29 cellular contexts compared by ENCODE assay signal in genomic region chr22:27685515-27685914, GRCh38.
DNase-seq lines count a peak whose midpoint lies in the region; ATAC-seq, FAIRE-seq and TF ChIP-seq lines count a peak whose summit lies in the region.
"Had no signal": no experiment of that assay in that cellular context is flagged by ENCODE, and none has a peak within 500 bp of the region (broad histone marks: within the 10 kb centered on the region; RNA-seq: fewer than 3 reads in every experiment).

No MANE protein-coding gene starts in this region.

- POLR2A ChIA-PET in activated CD8-positive, alpha-beta T cell treated with anti-CD3 and anti-CD28 coated beads for 36 hours (lab: Charles Lee), result no interaction called here

- H3K27me3 Mint-ChIP-seq in astrocyte (ENCODE audit: low read depth, unreplicated experiment), result peaks cover 9% of the 10 kb centered on the region
- peaks cover 2% of the 10 kb centered on the region for H3K27me3 Mint-ChIP-seq in activated CD8-positive, alpha-beta T cell treated with anti-CD3 and anti-CD28 coated beads for 36 hours

- no peaks in the 10 kb centered on the region for H3K36me3 Mint-ChIP-seq in astrocyte (ENCODE audit: low read depth, unreplicated experiment)
- no peaks in the 10 kb centered on the region for H3K36me3 Mint-ChIP-seq in activated CD8-positive, alpha-beta T cell treated with anti-CD3 and anti-CD28 coated beads for 36 hours (ENCODE audit: low read depth)
- H3K36me3 Mint-ChIP-seq: activated CD4-positive, alpha-beta memory T cell treated with anti-CD3 and anti-CD28 coated beads for 36 hours; activated naive CD4-positive, alpha-beta T cell treated with anti-CD3 and anti-CD28 coated beads, Interleukin-2, amount 50 U/mL, for 72 hours; immature natural killer cell had no signal

- ATAC-seq in Right ventricle myocardium superior (ENCODE audit: poor library complexity) (peak; percentile 72), HG03354 (IDR thresholded peaks at IDR 0.05; ENCODE audit: poor library complexity, severe bottlenecking, unreplicated experiment) (no peak)
- no peak for ATAC-seq in activated CD8-positive, alpha-beta T cell treated with anti-CD3 and anti-CD28 coated beads for 36 hours
- ATAC-seq: activated CD4-positive, CD25-positive, alpha-beta regulatory T cell treated with anti-CD3 and anti-CD28 coated beads, Interleukin-2, amount 50 U/mL, for 24 hours; activated naive CD4-positive, alpha-beta T cell treated with anti-CD3 and anti-CD28 coated beads, Interleukin-2, amount 50 U/mL, for 72 hours; activated T-helper 17 cell treated with anti-CD3 and anti-CD28 coated beads, Interleukin-2, amount 50 U/mL, for 72 hours; esophagus mucosa; foreskin keratinocyte; left lobe of liver; naive thymus-derived CD4-positive, alpha-beta T cell; stimulated activated naive CD8-positive, alpha-beta T cell treated with anti-CD3 and anti-CD28 coated beads, Interleukin-15, amount 100 ng/mL, for 72 hours had no signal

- no peak overlapping the region for H3K9ac ChIP-seq in astrocyte (ENCODE audit: low read length)
- H3K9ac ChIP-seq in smooth muscle cell (ENCODE audit: low read depth), result no peak overlapping the region

- H3K4me1 Mint-ChIP-seq in astrocyte (ENCODE audit: low read depth, unreplicated experiment), result peaks cover 10% of the 10 kb centered on the region
- no peaks in the 10 kb centered on the region for H3K4me1 Mint-ChIP-seq in activated CD8-positive, alpha-beta T cell treated with anti-CD3 and anti-CD28 coated beads for 36 hours (ENCODE audit: low read depth)
- H3K4me1 Mint-ChIP-seq: activated T-helper 17 cell treated with anti-CD3 and anti-CD28 coated beads, Interleukin-2, amount 50 U/mL, for 72 hours; immature natural killer cell; naive thymus-derived CD4-positive, alpha-beta T cell; stimulated activated naive CD8-positive, alpha-beta T cell treated with anti-CD3 and anti-CD28 coated beads, Interleukin-15, amount 100 ng/mL, for 72 hours had no signal

- H3K27ac Mint-ChIP-seq in astrocyte (ENCODE audit: unreplicated experiment), result peak overlapping the region; percentile 47
- H3K27ac Mint-ChIP-seq in activated CD8-positive, alpha-beta T cell treated with anti-CD3 and anti-CD28 coated beads for 36 hours, result no peak overlapping the region
- H3K27ac Mint-ChIP-seq: activated CD4-positive, alpha-beta memory T cell treated with anti-CD3 and anti-CD28 coated beads for 36 hours; activated naive CD4-positive, alpha-beta T cell treated with anti-CD3 and anti-CD28 coated beads, Interleukin-2, amount 50 U/mL, for 72 hours; activated T-helper 17 cell treated with anti-CD3 and anti-CD28 coated beads, Interleukin-2, amount 50 U/mL, for 72 hours; immature natural killer cell; naive thymus-derived CD4-positive, alpha-beta T cell; stimulated activated naive CD8-positive, alpha-beta T cell treated with anti-CD3 and anti-CD28 coated beads, Interleukin-15, amount 100 ng/mL, for 72 hours had no signal

- H3K4me1 ChIP-seq in astrocyte (ENCODE audit: insufficient read depth, low read length) (peaks cover 12% of the 10 kb centered on the region), smooth muscle cell (ENCODE audit: low read depth) (peaks cover 6% of the 10 kb centered on the region)
- H3K4me1 ChIP-seq: foreskin keratinocyte, HAP-1 had no signal

- H3K79me2 ChIP-seq in astrocyte (ENCODE audit: insufficient read depth, low read length) (no peaks in the 10 kb centered on the region), smooth muscle cell (ENCODE audit: low read depth) (no peaks in the 10 kb centered on the region)

- no peak for FAIRE-seq in astrocyte (lab: Jason Lieb, UNC)
- FAIRE-seq in urothelium cell line (lab: Jason Lieb, UNC), result peak; percentile 48
- FAIRE-seq: TTC549 had no signal

- H3K9me3 ChIP-seq in astrocyte (ENCODE audit: insufficient read depth, low read depth, low read length), result no peaks in the 10 kb centered on the region
- no peaks in the 10 kb centered on the region for H3K9me3 ChIP-seq in smooth muscle cell (replicated peaks; ENCODE audit: low read depth)
- H3K9me3 ChIP-seq: HAP-1, SJSA1 had no signal

- no peak for DNase-seq in astrocyte (ENCODE audit: low read depth)
- peak; percentile 74 for DNase-seq in Right ventricle myocardium superior
- DNase-seq in mucosa of gallbladder (ENCODE audit: low spot score), result peak; percentile 43
- DNase-seq in urothelium cell line (ENCODE audit: low spot score), result no peak
- DNase-seq in activated CD8-positive, alpha-beta T cell treated with anti-CD3 and anti-CD28 coated beads for 36 hours, result no peak
- DNase-seq in smooth muscle cell (lab: John Stamatoyannopoulos, UW; ENCODE audit: unreplicated experiment), result no peak
- DNase-seq: activated CD4-positive, alpha-beta memory T cell treated with anti-CD3 and anti-CD28 coated beads for 36 hours; DMS79 treated with DMSO at 0.1 percent for 48 hours; foreskin keratinocyte; GF-D8; hippocampal formation; immature natural killer cell; naive thymus-derived CD4-positive, alpha-beta T cell; NCI-H2029 treated with DMSO at 0.1 percent for 48 hours; NCI-H226; NCI-H748 treated with DMSO at 0.1 percent for 48 hours; stimulated activated naive CD8-positive, alpha-beta T cell treated with anti-CD3 and anti-CD28 coated beads, Interleukin-15, amount 100 ng/mL, for 72 hours; T-helper 1 cell; upper lobe of left lung had no signal

- no peak for TF ChIP-seq CTCF in astrocyte (IDR thresholded peaks at IDR 0.05; ENCODE audit: insufficient read depth, low read depth, low read length)
- no peak for TF ChIP-seq CTCF in activated CD8-positive, alpha-beta T cell treated with anti-CD3 and anti-CD28 coated beads for 36 hours (IDR thresholded peaks at IDR 0.05)
- no peak for TF ChIP-seq CTCF in smooth muscle cell (IDR thresholded peaks at IDR 0.05; ENCODE audit: borderline replicate concordance, insufficient read depth, poor library complexity, severe bottlenecking)

- CTCF ChIA-PET in activated CD8-positive, alpha-beta T cell treated with anti-CD3 and anti-CD28 coated beads for 36 hours (lab: Charles Lee), result no interaction called here

- no peak overlapping the region for H3K4me2 ChIP-seq in astrocyte (ENCODE audit: low read length)
- no peak overlapping the region for H3K4me2 ChIP-seq in smooth muscle cell

- H3F3A ChIP-seq in smooth muscle cell (ENCODE audit: low read depth), result peaks cover 3% of the 10 kb centered on the region

- no peak overlapping the region for H3K27ac ChIP-seq in astrocyte (ENCODE audit: low read depth, low read length)
- no peak overlapping the region for H3K27ac ChIP-seq in smooth muscle cell (ENCODE audit: low read depth)
- H3K27ac ChIP-seq: C4-2B, foreskin keratinocyte, SJSA1, upper lobe of left lung had no signal

- intact Hi-C loops in Right ventricle myocardium superior (cut with DNase I), result no loop called here
- intact Hi-C loops in activated CD8-positive, alpha-beta T cell treated with anti-CD3 and anti-CD28 coated beads for 36 hours (cut with micrococcal nuclease), result loop anchor here (10.0 kb wide), 1 partner anchor 49 kb away; no protein-coding TSS in a partner anchor

- H4K20me1 ChIP-seq in astrocyte (ENCODE audit: insufficient read depth, low read length), result no peaks in the 10 kb centered on the region
- H4K20me1 ChIP-seq in smooth muscle cell (ENCODE audit: low read depth), result no peaks in the 10 kb centered on the region

- peaks cover 9% of the 10 kb centered on the region for H3K9me3 Mint-ChIP-seq in astrocyte (ENCODE audit: unreplicated experiment)
- H3K9me3 Mint-ChIP-seq in activated CD8-positive, alpha-beta T cell treated with anti-CD3 and anti-CD28 coated beads for 36 hours, result peaks cover 3% of the 10 kb centered on the region
- H3K9me3 Mint-ChIP-seq: activated T-helper 17 cell treated with anti-CD3 and anti-CD28 coated beads, Interleukin-2, amount 50 U/mL, for 72 hours; immature natural killer cell had no signal

- H3K27me3 ChIP-seq in astrocyte (ENCODE audit: insufficient read depth, low read length) (no peaks in the 10 kb centered on the region), smooth muscle cell (ENCODE audit: low read depth) (no peaks in the 10 kb centered on the region)
- H3K27me3 ChIP-seq: foreskin keratinocyte, SJSA1, upper lobe of left lung had no signal

- H3K36me3 ChIP-seq in astrocyte (ENCODE audit: insufficient read depth, low read length) (no peaks in the 10 kb centered on the region), smooth muscle cell (ENCODE audit: low read depth) (no peaks in the 10 kb centered on the region)
- H3K36me3 ChIP-seq: HAP-1, SJSA1, upper lobe of left lung had no signal

- no peak overlapping the region for H3K4me3 Mint-ChIP-seq in astrocyte (ENCODE audit: unreplicated experiment)
- H3K4me3 Mint-ChIP-seq in activated CD8-positive, alpha-beta T cell treated with anti-CD3 and anti-CD28 coated beads for 36 hours, result no peak overlapping the region
- H3K4me3 Mint-ChIP-seq: activated CD4-positive, alpha-beta memory T cell treated with anti-CD3 and anti-CD28 coated beads for 36 hours; activated T-helper 17 cell treated with anti-CD3 and anti-CD28 coated beads, Interleukin-2, amount 50 U/mL, for 72 hours; immature natural killer cell; naive thymus-derived CD4-positive, alpha-beta T cell; stimulated activated naive CD8-positive, alpha-beta T cell treated with anti-CD3 and anti-CD28 coated beads, Interleukin-15, amount 100 ng/mL, for 72 hours had no signal

- no peak overlapping the region for H3K4me3 ChIP-seq in astrocyte (ENCODE audit: insufficient read depth, low read depth, low read length)
- no peak overlapping the region for H3K4me3 ChIP-seq in smooth muscle cell
- H3K4me3 ChIP-seq: HAP-1, SJSA1, upper lobe of left lung had no signal

- H2AFZ ChIP-seq in astrocyte (ENCODE audit: low read depth, low read length), result no peak overlapping the region
- no peak overlapping the region for H2AFZ ChIP-seq in smooth muscle cell (ENCODE audit: low read depth)

- WGBS in smooth muscle cell (ENCODE audit: low lambda C conversion rate), result 95% methylated on average over 5 of the region's 5 CpGs

Comparison
In these comparisons a context has a peak if more than half of its experiments do, and no peak if none do; other contexts are left out.
1. DNase-seq: peak in Right ventricle myocardium superior (single experiment) and mucosa of gallbladder (single experiment); none in astrocyte (single experiment), urothelium cell line (single experiment), activated CD8-positive, alpha-beta T cell treated with anti-CD3 and anti-CD28 coated beads for 36 hours (single experiment) and smooth muscle cell (single experiment).